Comparison of ENCODE assay signal across 14 cellular contexts in genomic region chr6:158270389-158271127, GRCh38. TPM values are rescaled to one million over a fixed set of nuclear protein-coding genes. Genes with fewer than 3 reads are reported as not detected.
DNase-seq lines count a peak whose midpoint lies in the region; ATAC-seq, FAIRE-seq and TF ChIP-seq lines count a peak whose summit lies in the region.
"Had no signal": no experiment of that assay in that cellular context is flagged by ENCODE, and none has a peak within 500 bp of the region (broad histone marks: within the 10 kb centered on the region; RNA-seq: fewer than 3 reads in every experiment).

No MANE protein-coding gene starts in this region.

- no peak overlapping the region for H3K4ac ChIP-seq in neuronal stem cell (ENCODE audit: low read length)

- no peaks in the 10 kb centered on the region for H3K9me3 Mint-ChIP-seq in CD8-positive, alpha-beta T cell
- no peaks in the 10 kb centered on the region for H3K9me3 Mint-ChIP-seq in activated CD8-positive, alpha-beta T cell treated with anti-CD3 and anti-CD28 coated beads for 36 hours
- H3K9me3 Mint-ChIP-seq in immature natural killer cell = no peaks in the 10 kb centered on the region
- H3K9me3 Mint-ChIP-seq: stimulated activated memory B cell treated with anti-CD40 and anti-IgM and Interleukin-4, amounts not matched to agents 10 μg/mL and 1 μg/mL and 100 μg/mL, for 72 hours had no signal

- CTCF ChIA-PET in CD8-positive, alpha-beta T cell (lab: Charles Lee) = no interaction called here
- CTCF ChIA-PET in activated CD8-positive, alpha-beta T cell treated with anti-CD3 and anti-CD28 coated beads for 36 hours (lab: Charles Lee) = interaction anchor here (0.9 to 2.7 kb wide), 4 partner anchors 9 to 46 kb away, joined by 3 to 21 read pairs (median 4); no protein-coding TSS in a partner anchor

- no peak for FAIRE-seq in frontal cortex (lab: Jason Lieb, UNC)

- no peak for TF ChIP-seq CTCF in CD8-positive, alpha-beta T cell (IDR thresholded peaks at IDR 0.05)
- no peak for TF ChIP-seq CTCF in activated CD8-positive, alpha-beta T cell treated with anti-CD3 and anti-CD28 coated beads for 36 hours (IDR thresholded peaks at IDR 0.05)

- H4K8ac ChIP-seq in neuronal stem cell (ENCODE audit: low read depth, low read length) = no peak overlapping the region

- no peaks in the 10 kb centered on the region for H3K9me3 ChIP-seq in CD8-positive, alpha-beta T cell (ENCODE audit: low read length)
- H3K9me3 ChIP-seq in neuronal stem cell (replicated peaks in 1 of 2; ENCODE audit: control insufficient read depth in 2 of 2, insufficient read depth in 1 of 2, low read depth in 1 of 2, low read length in 2 of 2) = peaks cover 2 to 6% of the 10 kb centered on the region in 2 donors

- WGBS in neuronal stem cell (ENCODE audit: extremely low coverage in 2 of 2, insufficient read length in 2 of 2, insufficient replicate concordance in 1 of 2), 2 donors = no CpG with 5 or more reads among the region's 11 CpGs

- no peaks in the 10 kb centered on the region for H3K36me3 ChIP-seq in CD8-positive, alpha-beta T cell (ENCODE audit: insufficient read depth, low read length)
- peaks cover 3 to 56% of the 10 kb centered on the region in 2 donors for H3K36me3 ChIP-seq in neuronal stem cell (replicated peaks in 1 of 2; ENCODE audit: control insufficient read depth in 2 of 2, insufficient read depth in 2 of 2, low read length in 2 of 2)

- peak overlapping the region; percentile 45 for H3K4me3 Mint-ChIP-seq in CD8-positive, alpha-beta T cell
- H3K4me3 Mint-ChIP-seq in activated CD8-positive, alpha-beta T cell treated with anti-CD3 and anti-CD28 coated beads for 36 hours = no peak overlapping the region
- H3K4me3 Mint-ChIP-seq in immature natural killer cell = peak overlapping the region in 4 of 5 donors; percentile 33 to 48 (median 41)
- H3K4me3 Mint-ChIP-seq: stimulated activated memory B cell treated with anti-CD40 and anti-IgM and Interleukin-4, amounts not matched to agents 10 μg/mL and 1 μg/mL and 100 μg/mL, for 72 hours had no signal

- no peak overlapping the region for H4K91ac ChIP-seq in neuronal stem cell (ENCODE audit: low read depth, low read length, poor library complexity)

- no peak overlapping the region for H2BK12ac ChIP-seq in neuronal stem cell (ENCODE audit: low read length)

- H3K4me1 Mint-ChIP-seq in CD8-positive, alpha-beta T cell (ENCODE audit: low read depth) = peaks cover 27% of the 10 kb centered on the region
- peaks cover 25% of the 10 kb centered on the region for H3K4me1 Mint-ChIP-seq in activated CD8-positive, alpha-beta T cell treated with anti-CD3 and anti-CD28 coated beads for 36 hours (ENCODE audit: low read depth)
- H3K4me1 Mint-ChIP-seq in immature natural killer cell = peaks cover 18 to 39% of the 10 kb centered on the region in 2 donors

- H2BK120ac ChIP-seq in neuronal stem cell (ENCODE audit: low read depth, low read length) = no peak overlapping the region

- H3K4me1 ChIP-seq in CD8-positive, alpha-beta T cell (ENCODE audit: insufficient read depth, low read length) = peaks cover 14% of the 10 kb centered on the region
- H3K4me1 ChIP-seq in neuronal stem cell (ENCODE audit: control insufficient read depth in 2 of 2, insufficient read depth in 1 of 2, low read depth in 1 of 2, low read length in 2 of 2) = no peaks in the 10 kb centered on the region

- H2BK5ac ChIP-seq in neuronal stem cell (ENCODE audit: low read length) = no peak overlapping the region

- H3K27me3 Mint-ChIP-seq in CD8-positive, alpha-beta T cell (ENCODE audit: low read depth) = no peaks in the 10 kb centered on the region
- H3K27me3 Mint-ChIP-seq in activated CD8-positive, alpha-beta T cell treated with anti-CD3 and anti-CD28 coated beads for 36 hours = no peaks in the 10 kb centered on the region
- peaks cover 0 to 2% (median 0%) of the 10 kb centered on the region in 3 donors for H3K27me3 Mint-ChIP-seq in immature natural killer cell (ENCODE audit: low read depth in 3 of 3)
- H3K27me3 Mint-ChIP-seq: stimulated activated memory B cell treated with anti-CD40 and anti-IgM and Interleukin-4, amounts not matched to agents 10 μg/mL and 1 μg/mL and 100 μg/mL, for 72 hours had no signal

- no peak overlapping the region for H3K14ac ChIP-seq in neuronal stem cell (ENCODE audit: low read length)

- no peak overlapping the region for H3K23ac ChIP-seq in neuronal stem cell (ENCODE audit: low read depth, low read length, poor library complexity)

- H2BK15ac ChIP-seq in neuronal stem cell (ENCODE audit: low read length) = no peak overlapping the region

- H3K18ac ChIP-seq in neuronal stem cell (ENCODE audit: low read length) = no peak overlapping the region

- peak overlapping the region; percentile 78 for H3K27ac Mint-ChIP-seq in CD8-positive, alpha-beta T cell
- H3K27ac Mint-ChIP-seq in activated CD8-positive, alpha-beta T cell treated with anti-CD3 and anti-CD28 coated beads for 36 hours = peak overlapping the region; percentile 59
- peak overlapping the region; percentile 71 to 89 (median 80) for H3K27ac Mint-ChIP-seq in immature natural killer cell
- H3K27ac Mint-ChIP-seq: stimulated activated memory B cell treated with anti-CD40 and anti-IgM and Interleukin-4, amounts not matched to agents 10 μg/mL and 1 μg/mL and 100 μg/mL, for 72 hours had no signal

- H2AK5ac ChIP-seq in neuronal stem cell (ENCODE audit: low read depth, low read length) = no peak overlapping the region

- peak overlapping the region; percentile 17 for H3K4me3 ChIP-seq in CD8-positive, alpha-beta T cell (ENCODE audit: low read depth, low read length)
- no peak overlapping the region for H3K4me3 ChIP-seq in neuronal stem cell (ENCODE audit: low read length in 2 of 2)
- H3K4me3 ChIP-seq: BLaER1 had no signal

- H2AFZ ChIP-seq in neuronal stem cell (ENCODE audit: low read length) = no peak overlapping the region

- no peaks in the 10 kb centered on the region for H3K27me3 ChIP-seq in CD8-positive, alpha-beta T cell (ENCODE audit: insufficient read depth, low read length)
- H3K27me3 ChIP-seq in neuronal stem cell (ENCODE audit: control insufficient read depth in 3 of 3, insufficient read depth in 3 of 3, low read depth in 1 of 3, low read length in 3 of 3) = no peaks in the 10 kb centered on the region
- H3K27me3 ChIP-seq: BLaER1 had no signal

- no peak overlapping the region for H3K4me2 ChIP-seq in neuronal stem cell (ENCODE audit: insufficient read depth, low read length, poor library complexity, severe bottlenecking)
- H3K4me2 ChIP-seq: BLaER1 had no signal

- ATAC-seq in CD8-positive, alpha-beta T cell = no peak
- peak; percentile 8 for ATAC-seq in GM21390 (IDR thresholded peaks at IDR 0.05; ENCODE audit: unreplicated experiment)
- ATAC-seq in activated CD8-positive, alpha-beta T cell treated with anti-CD3 and anti-CD28 coated beads for 36 hours = no peak
- no peak for ATAC-seq in HG02973 (IDR thresholded peaks at IDR 0.05; ENCODE audit: unreplicated experiment)
- ATAC-seq: HCT116 had no signal

- peaks cover 1% of the 10 kb centered on the region for H3K79me1 ChIP-seq in neuronal stem cell (ENCODE audit: low read depth, low read length)

- no peak overlapping the region for H3K9ac ChIP-seq in neuronal stem cell (ENCODE audit: low read depth, low read length, poor library complexity)
- H3K9ac ChIP-seq: BLaER1 had no signal

- H3K27ac ChIP-seq in CD8-positive, alpha-beta T cell (ENCODE audit: low read depth, low read length) = peak overlapping the region; percentile 29
- no peak overlapping the region for H3K27ac ChIP-seq in neuronal stem cell (replicated peaks; ENCODE audit: low read length)
- H3K27ac ChIP-seq: BLaER1, WERI-Rb-1 had no signal

- POLR2A ChIA-PET in CD8-positive, alpha-beta T cell (lab: Charles Lee) = interaction anchor here (0.8 to 1.0 kb wide), 2 partner anchors 11 to 15 kb away, joined by 3 to 10 read pairs; no protein-coding TSS in a partner anchor
- POLR2A ChIA-PET in activated CD8-positive, alpha-beta T cell treated with anti-CD3 and anti-CD28 coated beads for 36 hours (lab: Charles Lee) = interaction anchor here (0.6 to 1.8 kb wide), 7 partner anchors 9 to 1034 kb away, joined by 3 to 6 read pairs (median 5); no protein-coding TSS in a partner anchor

- peaks cover 22% of the 10 kb centered on the region for H3K36me3 Mint-ChIP-seq in CD8-positive, alpha-beta T cell
- peaks cover 6% of the 10 kb centered on the region for H3K36me3 Mint-ChIP-seq in activated CD8-positive, alpha-beta T cell treated with anti-CD3 and anti-CD28 coated beads for 36 hours (ENCODE audit: low read depth)
- H3K36me3 Mint-ChIP-seq in immature natural killer cell = peaks cover 0 to 16% (median 7%) of the 10 kb centered on the region in 3 donors

- intact Hi-C loops in CD8-positive, alpha-beta T cell (cut with DNase I, micrococcal nuclease) = loop anchor here (2.0 to 5.0 kb wide), 2 partner anchors 22 to 38 kb away; no protein-coding TSS in a partner anchor
- intact Hi-C loops in activated CD8-positive, alpha-beta T cell treated with anti-CD3 and anti-CD28 coated beads for 36 hours (cut with micrococcal nuclease) = loop anchor here (1.0 kb wide), 1 partner anchor 20 kb away; no protein-coding TSS in a partner anchor

- peak in 1 of 7 experiments; percentile 32 for DNase-seq in CD8-positive, alpha-beta T cell
- peak; percentile 41 for DNase-seq in activated CD8-positive, alpha-beta T cell treated with anti-CD3 and anti-CD28 coated beads for 36 hours
- DNase-seq in immature natural killer cell (peak in 1 of 3 donors; percentile 6), SKM-1 treated with dmso at 0.1 percent for 144 hours (lab: John Stamatoyannopoulos, UW; ENCODE audit: unreplicated experiment) (no peak), frontal cortex (ENCODE audit: low spot score in 2 of 2) (no peak), neuronal stem cell (ENCODE audit: low spot score) (no peak)
- DNase-seq: NCI-H1436, NCI-H774, WERI-Rb-1 had no signal

RNA-seq across cellular contexts. Expression of gene TULP4, which starts 41.7 kb away (rescaled TPM):
- 10 to 100 TPM; 73.6 to 78.9 TPM for total RNA-seq in CD8-positive, alpha-beta T cell
- total RNA-seq in activated CD8-positive, alpha-beta T cell treated with anti-CD3 and anti-CD28 coated beads for 36 hours = 10 to 100 TPM; 18.4 to 18.5 TPM
- polyA plus RNA-seq in immature natural killer cell = 10 to 100 TPM; 19.0 to 46.9 (median 22.2) TPM
- 1,613 TPM for total RNA-seq in frontal cortex
- polyA plus RNA-seq in neuronal stem cell (2013, experiment 1 of 2) = 14.3 TPM
- 16.3 TPM for polyA plus RNA-seq in neuronal stem cell (2013, experiment 2 of 2)

Comparison
In these comparisons a context has a peak if more than half of its experiments do, and no peak if none do; other contexts are left out.
1. RNA of gene TULP4, which starts 41.7 kb away (total RNA-seq): 1,613 TPM in frontal cortex (single experiment); 73.6 to 78.9 TPM in CD8-positive, alpha-beta T cell and 18.4 to 18.5 TPM in activated CD8-positive, alpha-beta T cell treated with anti-CD3 and anti-CD28 coated beads for 36 hours; every median in the first group is over 10 times any median in the second.
2. Peak in every context shown above with its lines, with median percentiles within 50 percentile points of each other: H3K27ac Mint-ChIP-seq.